In the genomic region with DNA sequence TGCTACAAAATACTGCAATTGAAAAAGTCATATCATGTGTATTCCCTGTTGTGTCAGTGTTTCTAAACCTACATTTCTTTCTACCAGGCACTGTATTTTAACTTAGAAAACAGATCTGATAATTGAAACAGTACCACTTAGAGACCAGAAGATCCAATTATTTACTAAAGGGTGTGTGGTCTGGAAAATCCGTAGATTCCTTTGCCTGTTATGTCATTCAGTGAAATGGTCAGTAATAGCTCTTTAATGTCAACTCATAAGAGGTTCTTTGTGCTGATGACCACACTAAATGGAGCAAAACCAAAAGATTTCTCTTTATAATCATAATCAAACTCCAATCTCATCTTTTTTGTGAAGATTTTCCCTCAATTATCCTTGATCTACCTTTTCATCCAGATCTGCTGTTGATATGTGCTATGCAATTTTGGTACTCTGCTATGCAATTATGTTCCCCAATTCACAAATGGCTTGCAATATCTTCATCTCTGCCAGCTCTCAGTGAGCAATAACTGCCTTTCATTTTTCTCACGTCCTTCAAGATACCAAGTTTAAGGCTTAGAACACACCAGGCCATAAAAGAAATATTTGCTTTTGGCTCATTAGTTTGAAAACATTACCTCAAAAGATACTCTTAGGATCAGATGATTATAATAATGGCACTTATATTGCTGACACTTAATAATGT, we compare ENCODE assay signal across 19 cellular contexts.
"Had no signal": no experiment of that assay in that cellular context is flagged by ENCODE, and none has a peak within 500 bp of the region (broad histone marks: within the 10 kb centered on the region; RNA-seq: fewer than 3 reads in every experiment).

No MANE protein-coding gene starts in this region.

- H3K27ac ChIP-seq: epithelial cell of prostate, prostate gland had no signal

- H3K36me3 ChIP-seq: brain microvascular endothelial cell, prostate gland had no signal

- H3K36me3 Mint-ChIP-seq: activated naive CD4-positive, alpha-beta T cell treated with anti-CD3 and anti-CD28 coated beads, Interleukin-2, amount 50 U/mL, for 72 hours; type B pancreatic cell had no signal

- H3K4me1 Mint-ChIP-seq: activated CD4-positive, alpha-beta T cell treated with anti-CD3 and anti-CD28 coated beads, Interleukin-2, amount 10 ng/mL, durations not matched to agents 7 days and 5 days; central memory CD8-positive, alpha-beta T cell; stimulated activated naive CD8-positive, alpha-beta T cell treated with anti-CD3 and anti-CD28 coated beads, Interleukin-15, amount 100 ng/mL, for 72 hours had no signal

- H3K27me3 Mint-ChIP-seq: dendritic cell treated with granulocyte-macrophage colony-stimulating factor and Interleukin-4, amounts not matched to agents 40 ng/mL and 50 ng/mL, for 4 days had no signal

- H3K9me3 ChIP-seq: prostate gland had no signal

- H3K27ac Mint-ChIP-seq: activated CD4-positive, alpha-beta T cell treated with anti-CD3 and anti-CD28 coated beads, Interleukin-2, amount 10 ng/mL, durations not matched to agents 7 days and 5 days; activated naive CD4-positive, alpha-beta T cell treated with anti-CD3 and anti-CD28 coated beads, Interleukin-2, amount 50 U/mL, for 72 hours; activated T-cell treated with anti-CD3 and anti-CD28 coated beads, Interleukin-2, amount 50 U/mL, for 72 hours; dendritic cell treated with granulocyte-macrophage colony-stimulating factor and Interleukin-4, amounts not matched to agents 40 ng/mL and 50 ng/mL, for 4 days; effector memory CD8-positive, alpha-beta T cell; nephron progenitor cell; type B pancreatic cell had no signal

- H3K9me3 Mint-ChIP-seq: activated CD4-positive, alpha-beta T cell treated with anti-CD3 and anti-CD28 coated beads, Interleukin-2, amount 10 ng/mL, durations not matched to agents 7 days and 5 days; activated naive CD4-positive, alpha-beta T cell treated with anti-CD3 and anti-CD28 coated beads, Interleukin-2, amount 50 U/mL, for 72 hours; activated T-cell treated with anti-CD3 and anti-CD28 coated beads, Interleukin-2, amount 50 U/mL, for 72 hours; central memory CD8-positive, alpha-beta T cell; dendritic cell treated with granulocyte-macrophage colony-stimulating factor and Interleukin-4, amounts not matched to agents 40 ng/mL and 50 ng/mL, for 4 days; effector memory CD8-positive, alpha-beta T cell; nephron progenitor cell; stimulated activated naive CD8-positive, alpha-beta T cell treated with anti-CD3 and anti-CD28 coated beads, Interleukin-15, amount 100 ng/mL, for 72 hours; type B pancreatic cell had no signal

- H3K4me1 ChIP-seq: prostate gland had no signal

- H3K4me3 ChIP-seq: prostate gland, smooth muscle cell had no signal

- H3K4me3 Mint-ChIP-seq: activated CD4-positive, alpha-beta T cell treated with anti-CD3 and anti-CD28 coated beads, Interleukin-2, amount 10 ng/mL, durations not matched to agents 7 days and 5 days; activated T-cell treated with anti-CD3 and anti-CD28 coated beads, Interleukin-2, amount 50 U/mL, for 72 hours; central memory CD8-positive, alpha-beta T cell; dendritic cell treated with granulocyte-macrophage colony-stimulating factor and Interleukin-4, amounts not matched to agents 40 ng/mL and 50 ng/mL, for 4 days; effector memory CD8-positive, alpha-beta T cell; nephron progenitor cell; stimulated activated naive CD8-positive, alpha-beta T cell treated with anti-CD3 and anti-CD28 coated beads, Interleukin-15, amount 100 ng/mL, for 72 hours; type B pancreatic cell had no signal

- ATAC-seq: activated naive CD4-positive, alpha-beta T cell treated with anti-CD3 and anti-CD28 coated beads, Interleukin-2, amount 50 U/mL, for 72 hours; activated T-cell treated with anti-CD3 and anti-CD28 coated beads, Interleukin-2, amount 50 U/mL, for 72 hours; effector memory CD8-positive, alpha-beta T cell; right cardiac atrium; stimulated activated naive CD8-positive, alpha-beta T cell treated with anti-CD3 and anti-CD28 coated beads, Interleukin-15, amount 100 ng/mL, for 72 hours had no signal

- DNase-seq: activated CD4-positive, alpha-beta T cell treated with anti-CD3 and anti-CD28 coated beads, Interleukin-2, amount 10 ng/mL, durations not matched to agents 7 days and 5 days; activated CD8-positive, alpha-beta memory T cell treated with anti-CD3 and anti-CD28 coated beads, Interleukin-2, amount 50 U/mL, for 48 hours; activated gamma-delta T cell; activated T-cell treated with anti-CD3 and anti-CD28 coated beads, Interleukin-2, amount 50 U/mL, for 72 hours; amniotic stem cell; brain microvascular endothelial cell; effector memory CD8-positive, alpha-beta T cell; glutamatergic neuron; nephron progenitor cell; right cardiac atrium; stimulated activated naive CD8-positive, alpha-beta T cell treated with anti-CD3 and anti-CD28 coated beads, Interleukin-15, amount 100 ng/mL, for 72 hours; T-helper 9 cell had no signal

- H3K27me3 ChIP-seq: brain microvascular endothelial cell had no signal
